ENCODE assay signal across 22 cellular contexts in the genomic region with DNA sequence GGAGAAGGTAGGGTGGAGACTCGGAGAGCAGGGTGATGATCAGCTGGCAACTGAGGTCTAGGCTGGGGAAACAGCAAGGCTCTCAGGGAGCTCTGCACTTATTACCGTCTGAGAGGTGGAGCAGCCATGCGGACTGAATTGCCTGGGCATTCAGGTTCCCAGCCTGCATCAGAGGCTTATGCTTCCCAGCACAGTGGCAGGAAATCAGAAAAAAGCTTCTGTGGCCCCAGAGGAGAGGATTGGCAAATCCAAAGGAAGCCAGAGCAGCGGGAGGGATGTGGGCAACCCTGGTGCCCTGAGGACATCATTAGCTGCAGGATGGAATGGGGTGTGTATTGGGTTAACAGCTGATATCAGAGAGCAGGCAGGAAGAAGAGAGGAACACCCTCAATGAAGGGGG.
DNase-seq lines count a peak whose midpoint lies in the region; ATAC-seq, FAIRE-seq and TF ChIP-seq lines count a peak whose summit lies in the region.
"Had no signal": no experiment of that assay in that cellular context is flagged by ENCODE, and none has a peak within 500 bp of the region (broad histone marks: within the 10 kb centered on the region; RNA-seq: fewer than 3 reads in every experiment).

No MANE protein-coding gene starts in this region.

- no peak overlapping the region for H2BK20ac ChIP-seq in H1 (ENCODE audit: low read length)

- H3K27me3 ChIP-seq in H1 (replicated peaks in 1 of 4; ENCODE audit: control insufficient read depth in 3 of 4, extremely low read depth in 1 of 4, insufficient read depth in 3 of 4, low read length in 3 of 4) (no peaks in the 10 kb centered on the region), neural progenitor cell (no peaks in the 10 kb centered on the region), thyroid gland (no peaks in the 10 kb centered on the region), uterus (no peaks in the 10 kb centered on the region)
- H3K27me3 ChIP-seq: BLaER1 had no signal

- H3K9me3 ChIP-seq in H1 (ENCODE audit: insufficient read depth in 2 of 2, low read depth in 1 of 2, low read length in 1 of 2) = peaks cover 13 to 17% of the 10 kb centered on the region in 2 experiments
- no peaks in the 10 kb centered on the region for H3K9me3 ChIP-seq in neural progenitor cell (ENCODE audit: low read depth)
- no peaks in the 10 kb centered on the region for H3K9me3 ChIP-seq in thyroid gland
- no peaks in the 10 kb centered on the region for H3K9me3 ChIP-seq in uterus
- H3K9me3 ChIP-seq: BLaER1, Caco-2 had no signal

- H3K23me2 ChIP-seq in H1 (ENCODE audit: low read depth, low read length) = no peaks in the 10 kb centered on the region; the same call in 1 of the 2 replicates

- DNase-seq in NCI-H69 (lab: John Stamatoyannopoulos, UW) (peak; percentile 2), H1 (ENCODE audit: low read depth in 1 of 2, low spot score in 2 of 2) (no peak), neural progenitor cell (ENCODE audit: low spot score) (peak; percentile 57), thyroid gland (peak; percentile 53 to 65), OCI-M2 (lab: John Stamatoyannopoulos, UW; ENCODE audit: unreplicated experiment) (no peak), SHP77 (lab: John Stamatoyannopoulos, UW) (no peak), uterus (no peak)
- DNase-seq: Caco-2; CD4-positive, CD25-positive, alpha-beta regulatory T cell; CD8-positive, alpha-beta T cell; DMS153; DND-41; EL; GDM1; GOT3; H7; HCEC 1CT had no signal

- H3K27me3 Mint-ChIP-seq in neural progenitor cell (ENCODE audit: insufficient read depth, low read depth) = peaks cover 3% of the 10 kb centered on the region

- H3K56ac ChIP-seq in H1 (replicated peaks; ENCODE audit: insufficient read length, low read depth, low read length) = no peak overlapping the region

- H2AFZ ChIP-seq in H1 (ENCODE audit: low read length) (no peak overlapping the region), neural progenitor cell (replicated peaks) (no peak overlapping the region)

- no peaks in the 10 kb centered on the region for H3K79me1 ChIP-seq in H1 (ENCODE audit: low read depth, low read length)

- TF ChIP-seq EP300 in H1 (IDR thresholded peaks at IDR 0.05; ENCODE audit: borderline replicate concordance in 1 of 2, low read depth in 2 of 2, low read length in 2 of 2) = no peak

- no peak overlapping the region for H2BK15ac ChIP-seq in H1 (ENCODE audit: low read length)

- intact Hi-C loops in thyroid gland (cut with DNase I) = no loop called here
- intact Hi-C loops in uterus (cut with DNase I; ENCODE audit: low total_unique reads) = no loop called here

- H3K14ac ChIP-seq in H1 (ENCODE audit: insufficient read length) = no peak overlapping the region

- H3K4me1 ChIP-seq in H1 (replicated peaks in 1 of 4; ENCODE audit: control insufficient read depth in 3 of 4, insufficient read depth in 4 of 4, low read length in 3 of 4) = peaks cover 0 to 9% (median 7%) of the 10 kb centered on the region in 4 experiments; a peak in 6 of 7 replicates
- H3K4me1 ChIP-seq in neural progenitor cell = peaks cover 54% of the 10 kb centered on the region
- peaks cover 6 to 22% of the 10 kb centered on the region in 2 donors for H3K4me1 ChIP-seq in thyroid gland
- no peaks in the 10 kb centered on the region for H3K4me1 ChIP-seq in uterus
- H3K4me1 ChIP-seq: BLaER1, Caco-2 had no signal

- peaks cover 15% of the 10 kb centered on the region for H3K9me3 Mint-ChIP-seq in neural progenitor cell

- WGBS in H1 (ENCODE audit: extremely low coverage in 1 of 2, insufficient coverage in 1 of 2, insufficient read length in 1 of 2, insufficient replicate concordance in 2 of 2, low coverage in 1 of 2, low lambda C conversion rate in 2 of 2, missing lambda C conversion rate in 1 of 2), 2 experiments = 90% methylated on average over 4 of the region's 4 CpGs; no CpG with 5 or more reads in 1 of the 2 experiments
- 26 to 29% methylated on average over 4 of the region's 4 CpGs for WGBS in thyroid gland, 2 donors

- H4K20me1 ChIP-seq in H1 (replicated peaks in 1 of 2; ENCODE audit: control insufficient read depth in 1 of 2, insufficient read depth in 2 of 2, low read length in 2 of 2) (no peaks in the 10 kb centered on the region), neural progenitor cell (ENCODE audit: low read depth) (no peaks in the 10 kb centered on the region)
- H4K20me1 ChIP-seq: BLaER1 had no signal

- H2BK120ac ChIP-seq in H1 (replicated peaks; ENCODE audit: low read depth, low read length) = no peak overlapping the region

- no peak for TF ChIP-seq POLR2A in H1 (IDR thresholded peaks at IDR 0.05; ENCODE audit: control extremely low read depth in 1 of 2, low read depth in 2 of 2, low read length in 2 of 2)
- no peak for TF ChIP-seq POLR2A in thyroid gland (IDR thresholded peaks at IDR 0.05)
- TF ChIP-seq POLR2A in uterus (IDR thresholded peaks at IDR 0.05) = no peak

- H3K36me3 Mint-ChIP-seq in neural progenitor cell = no peaks in the 10 kb centered on the region
- H3K36me3 Mint-ChIP-seq: CD4-positive, CD25-positive, alpha-beta regulatory T cell; CD8-positive, alpha-beta T cell had no signal

- POLR2A ChIA-PET in H1 (lab: Charles Lee; ENCODE audit: partially characterized antibody) = interaction anchor here (1.2 to 2.7 kb wide), 3 partner anchors 13 to 16 kb away, joined by 3 to 8 read pairs (median 5); no protein-coding TSS in a partner anchor

- CTCF ChIA-PET in H1 (lab: Charles Lee; ENCODE audit: partially characterized antibody) = interaction anchor here (0.5 to 1.2 kb wide), 3 partner anchors 17 to 357 kb away, joined by 3 to 7 read pairs (median 3); no protein-coding TSS in a partner anchor

- H3K36me3 ChIP-seq in H1 (ENCODE audit: control insufficient read depth in 2 of 4, insufficient read depth in 4 of 4, low read length in 3 of 4) (no peaks in the 10 kb centered on the region), neural progenitor cell (no peaks in the 10 kb centered on the region), thyroid gland (no peaks in the 10 kb centered on the region), uterus (no peaks in the 10 kb centered on the region)
- H3K36me3 ChIP-seq: BLaER1 had no signal

- H3K4me2 ChIP-seq in H1 (ENCODE audit: insufficient read depth in 1 of 2, low read depth in 2 of 2, low read length in 2 of 2) = no peak overlapping the region
- peak overlapping the region; percentile 23 for H3K4me2 ChIP-seq in neural progenitor cell
- H3K4me2 ChIP-seq: BLaER1 had no signal

- no peak overlapping the region for H3K4me3 Mint-ChIP-seq in neural progenitor cell
- H3K4me3 Mint-ChIP-seq: B cell; CD4-positive, CD25-positive, alpha-beta regulatory T cell; CD8-positive, alpha-beta T cell had no signal

- no peak overlapping the region for H3K4me3 ChIP-seq in H1 (ENCODE audit: extremely low read depth in 1 of 4, insufficient read depth in 2 of 4, low read depth in 3 of 4, low read length in 4 of 4)
- no peak overlapping the region for H3K4me3 ChIP-seq in neural progenitor cell
- no peak overlapping the region for H3K4me3 ChIP-seq in thyroid gland (replicated peaks in 1 of 3)
- H3K4me3 ChIP-seq in uterus = no peak overlapping the region
- H3K4me3 ChIP-seq: BLaER1, GM12878 had no signal

- no peak overlapping the region for H4K8ac ChIP-seq in H1 (ENCODE audit: extremely low read depth, insufficient read depth, low read length)

- H3K18ac ChIP-seq in H1 (ENCODE audit: extremely low read depth, low read length) = no peak overlapping the region

- H3K23ac ChIP-seq in H1 (ENCODE audit: insufficient read length) = no peak overlapping the region

- H3K27ac ChIP-seq in H1 (ENCODE audit: low read depth, low read length) (no peak overlapping the region), neural progenitor cell (no peak overlapping the region), thyroid gland (no peak overlapping the region), uterus (no peak overlapping the region)
- H3K27ac ChIP-seq: BLaER1, C4-2B had no signal

- 0 out of 2 replicates have a peak overlapping the region, but pooled peaks have one; percentile 1 for H2BK12ac ChIP-seq in H1 (ENCODE audit: low read depth, low read length)

- TF ChIP-seq CTCF in H1 (IDR thresholded peaks at IDR 0.05; ENCODE audit: control extremely low read depth in 1 of 3, insufficient read depth in 1 of 3, low read depth in 1 of 3, low read length in 3 of 3) (no peak), neural progenitor cell (IDR thresholded peaks at IDR 0.05) (no peak), thyroid gland (IDR thresholded peaks at IDR 0.05) (no peak), uterus (IDR thresholded peaks at IDR 0.05) (no peak)

- no peak overlapping the region for H4K91ac ChIP-seq in H1 (replicated peaks; ENCODE audit: insufficient read length, low read length)

- peak overlapping the region; percentile 52 for H3K27ac Mint-ChIP-seq in neural progenitor cell
- H3K27ac Mint-ChIP-seq: B cell; CD4-positive, CD25-positive, alpha-beta regulatory T cell; CD8-positive, alpha-beta T cell had no signal

- H3K4me1 Mint-ChIP-seq in neural progenitor cell = peaks cover 38% of the 10 kb centered on the region
- H3K4me1 Mint-ChIP-seq: B cell; CD4-positive, CD25-positive, alpha-beta regulatory T cell had no signal

- H3K9ac ChIP-seq in H1 (replicated peaks in 1 of 4; ENCODE audit: extremely low read depth in 1 of 4, low read depth in 3 of 4, low read length in 3 of 4) = no peak overlapping the region
- no peak overlapping the region for H3K9ac ChIP-seq in neural progenitor cell
- H3K9ac ChIP-seq: BLaER1 had no signal

- FAIRE-seq in H1 (lab: Jason Lieb, UNC) = no peak
- FAIRE-seq: GM12878 had no signal

- H2BK5ac ChIP-seq in H1 (ENCODE audit: low read depth, low read length) = no peak overlapping the region; the same call in 1 of the 2 replicates

- H3K79me2 ChIP-seq in H1 (ENCODE audit: control insufficient read depth in 1 of 2, insufficient read depth in 2 of 2, low read length in 2 of 2) (peaks cover 3 to 23% of the 10 kb centered on the region in 2 experiments; a peak in 2 of 4 replicates), neural progenitor cell (ENCODE audit: low read depth) (no peaks in the 10 kb centered on the region)

- no peak overlapping the region for H4K5ac ChIP-seq in H1 (ENCODE audit: insufficient read length, low read depth, low read length)

- H3F3A ChIP-seq in neural progenitor cell (ENCODE audit: low read depth) = peaks cover 18% of the 10 kb centered on the region

- H2AK5ac ChIP-seq in H1 (ENCODE audit: low read depth, low read length) = no peak overlapping the region

- no peak for TF ChIP-seq RAD21 in H1 (IDR thresholded peaks at IDR 0.05 in 1 of 2, conservative IDR thresholded peaks at IDR 0.05 in 1 of 2; ENCODE audit: low read depth in 2 of 2, low read length in 2 of 2)

- H3K4ac ChIP-seq in H1 (replicated peaks; ENCODE audit: insufficient read length, low read depth, low read length) = no peak overlapping the region

- no peak for ATAC-seq in GM19397 (IDR thresholded peaks at IDR 0.05; ENCODE audit: unreplicated experiment)
- ATAC-seq: CD8-positive, alpha-beta T cell; GM12878 had no signal

TF ChIP-seq in H1, 55 proteins besides CTCF, POLR2A, EP300 and RAD21 (continues in another document):
- TF ChIP-seq POLR2AphosphoS5 (IDR thresholded peaks at IDR 0.05; ENCODE audit: low read depth, low read length) = no peak
- TF ChIP-seq JUND (IDR thresholded peaks at IDR 0.05; ENCODE audit: low read length) = no peak

Comparison
In these comparisons a context has a peak if more than half of its experiments do, and no peak if none do; other contexts are left out.
1. DNase-seq: peak in NCI-H69 (single experiment), neural progenitor cell (single experiment) and thyroid gland (2 of 2); none in H1 (0 of 2), OCI-M2 (single experiment), SHP77 (0 of 2) and uterus (0 of 2).